Comparison of ENCODE assay signal across 9 cellular contexts in genomic region chr14:71554959-71555612, GRCh38.
A peak's percentile ranks its signal among the peaks of the same experiment; 100 is the strongest.
DNase-seq lines count a peak whose midpoint lies in the region; ATAC-seq and TF ChIP-seq lines count a peak whose summit lies in the region.
"Had no signal": no experiment of that assay in that cellular context is flagged by ENCODE, and none has a peak within 500 bp of the region (broad histone marks: within the 10 kb centered on the region; RNA-seq: fewer than 3 reads in every experiment).

No MANE protein-coding gene starts in this region.

- no peaks in the 10 kb centered on the region for H3K9me3 ChIP-seq in DND-41 (ENCODE audit: insufficient read depth, low read length, severe bottlenecking)

- DNase-seq in DND-41 (peak; percentile 19), epithelial cell of prostate (ENCODE audit: low read depth, low spot score) (no peak), NCI-H1092 treated with DMSO at 0.1 percent for 48 hours (lab: John Stamatoyannopoulos, UW) (no peak), osteocyte (ENCODE audit: extremely low spot score, unreplicated experiment) (no peak), MV-4-11 (lab: John Stamatoyannopoulos, UW) (no peak), NCI-H345 (lab: John Stamatoyannopoulos, UW) (no peak)

- no peak overlapping the region for H3K4me3 Mint-ChIP-seq in osteocyte (ENCODE audit: unreplicated experiment)

- H3K27me3 Mint-ChIP-seq in osteocyte (ENCODE audit: unreplicated experiment), result no peaks in the 10 kb centered on the region

- no peaks in the 10 kb centered on the region for H3K9me3 Mint-ChIP-seq in osteocyte (ENCODE audit: unreplicated experiment)

- H3K4me3 ChIP-seq in DND-41 (ENCODE audit: low read depth in 1 of 2, low read length in 2 of 2), result peak overlapping the region in 1 of 2 experiments; percentile 45; a peak in 2 of 4 replicates
- H3K4me3 ChIP-seq: SK-N-MC had no signal

- H3K4me1 Mint-ChIP-seq in osteocyte (ENCODE audit: unreplicated experiment), result peaks cover 7% of the 10 kb centered on the region

- no peaks in the 10 kb centered on the region for H3K36me3 ChIP-seq in DND-41 (ENCODE audit: insufficient read depth, low read length)

- peaks cover 55% of the 10 kb centered on the region for H3K4me1 ChIP-seq in DND-41 (ENCODE audit: insufficient read depth, low read length)

- peaks cover 6% of the 10 kb centered on the region for H3K36me3 Mint-ChIP-seq in osteocyte (ENCODE audit: unreplicated experiment)

- H3K27ac ChIP-seq in DND-41 (ENCODE audit: low read length) (peak overlapping the region; percentile 82), epithelial cell of prostate (peak overlapping the region; percentile 55)

- no peak overlapping the region for H3K27ac Mint-ChIP-seq in osteocyte (ENCODE audit: unreplicated experiment)

- ATAC-seq in DND-41 (ENCODE audit: insufficient read depth, low read depth) (peak; percentile 42), GM21423 (IDR thresholded peaks at IDR 0.05; ENCODE audit: unreplicated experiment) (peak; percentile 22), HG03457 (IDR thresholded peaks at IDR 0.05; ENCODE audit: unreplicated experiment) (peak; percentile 22)

- H4K20me1 ChIP-seq in DND-41 (ENCODE audit: insufficient read depth, low read length), result no peaks in the 10 kb centered on the region

- TF ChIP-seq CTCF in DND-41 (IDR thresholded peaks at IDR 0.05; ENCODE audit: borderline replicate concordance, extremely low read depth, low read length, poor library complexity, severe bottlenecking), result no peak
- TF ChIP-seq CTCF in osteocyte (IDR thresholded peaks at IDR 0.05), result no peak

- peak overlapping the region; percentile 65 for H3K4me2 ChIP-seq in DND-41 (ENCODE audit: insufficient read depth, low read length)

- H3K27me3 ChIP-seq in DND-41 (ENCODE audit: insufficient read depth, low read length, poor library complexity), result no peaks in the 10 kb centered on the region

- peak overlapping the region; percentile 61 for H2AFZ ChIP-seq in DND-41 (ENCODE audit: low read depth, low read length)

- peaks cover 40% of the 10 kb centered on the region for H3K79me2 ChIP-seq in DND-41 (ENCODE audit: insufficient read depth, low read length)

- peak overlapping the region; percentile 54 for H3K9ac ChIP-seq in DND-41 (ENCODE audit: low read depth, low read length)
